Comparison of ENCODE assay signal across 8 cellular contexts in genomic region chr19:44891016-44891882, GRCh38. TPM values are rescaled to one million over a fixed set of nuclear protein-coding genes. Genes with fewer than 3 reads are reported as not detected.
DNase-seq lines count a peak whose midpoint lies in the region; ATAC-seq and TF ChIP-seq lines count a peak whose summit lies in the region.

Gene TOMM40, plus strand, starts transcription at chr19:44891254. Its CDS starts 162 bp downstream, at chr19:44891416.

- H3K4me1 Mint-ChIP-seq in activated CD4-positive, alpha-beta T cell treated with anti-CD3 and anti-CD28 coated beads for 36 hours = peaks cover 29% of the 10 kb centered on the region

- peak; percentile 2 for TF ChIP-seq CTCF in retinal pigment epithelial cell (conservative IDR thresholded peaks at IDR 0.05; ENCODE audit: low read depth, low read length)

- no peak for ATAC-seq in activated CD4-positive, alpha-beta T cell treated with anti-CD3 and anti-CD28 coated beads for 36 hours
- ATAC-seq in HG03139 (IDR thresholded peaks at IDR 0.05; ENCODE audit: unreplicated experiment) (peak; percentile 0), left cardiac atrium (no peak), GM21576 (IDR thresholded peaks at IDR 0.05; ENCODE audit: unreplicated experiment) (no peak)

- H3K4me3 Mint-ChIP-seq in activated CD4-positive, alpha-beta T cell treated with anti-CD3 and anti-CD28 coated beads for 36 hours = peak within 1 kb of the TSS; percentile 92

- H3K27me3 Mint-ChIP-seq in activated CD4-positive, alpha-beta T cell treated with anti-CD3 and anti-CD28 coated beads for 36 hours = no peaks in the 10 kb centered on the region

- no peaks in the 10 kb centered on the region for H3K9me3 Mint-ChIP-seq in activated CD4-positive, alpha-beta T cell treated with anti-CD3 and anti-CD28 coated beads for 36 hours (ENCODE audit: low read depth)

- POLR2A ChIA-PET in activated CD4-positive, alpha-beta T cell treated with anti-CD3 and anti-CD28 coated beads for 36 hours (lab: Charles Lee) = interaction anchor here (0.6 to 1.6 kb wide), 8 partner anchors 8 to 826 kb away, joined by 3 to 7 read pairs (median 4); partner anchors contain the start of genes APOE, CLPTM1, PPP1R37 and TRAPPC6A

- intact Hi-C loops in activated CD4-positive, alpha-beta T cell treated with anti-CD3 and anti-CD28 coated beads for 36 hours (cut with DNase I, micrococcal nuclease) = loop anchor here in 1 of 2 experiments (1.0 to 5.0 kb wide), 4 partner anchors 185 to 996 kb away; partner anchors contain the start of genes IRF2BP1, VASP and ZNF296
- intact Hi-C loops in left cardiac atrium (cut with DNase I) = no loop called here

- CTCF ChIA-PET in activated CD4-positive, alpha-beta T cell treated with anti-CD3 and anti-CD28 coated beads for 36 hours (lab: Charles Lee) = interaction anchor here (1.3 kb wide), 1 partner anchor 61 kb away, joined by 3 read pairs; no protein-coding TSS in a partner anchor

- DNase-seq in activated CD4-positive, alpha-beta T cell treated with anti-CD3 and anti-CD28 coated beads for 36 hours = peak; percentile 100
- no peak for DNase-seq in activated CD4-positive, alpha-beta T cell treated with anti-CD3 and anti-CD28 coated beads for 1 hour
- DNase-seq in NOMO-1 treated with DMSO at 0.1 percent for 48 hours (lab: John Stamatoyannopoulos, UW; ENCODE audit: unreplicated experiment) = peak; percentile 100
- DNase-seq in activated naive CD4-positive, alpha-beta T cell treated with anti-CD3 and anti-CD28 coated beads, Interleukin-2, amount 50 U/mL, for 16 hours = peak; percentile 100
- peak; percentile 100 for DNase-seq in left cardiac atrium
- peak; percentile 99 for DNase-seq in retinal pigment epithelial cell (ENCODE audit: low read depth)

- H3K4me3 ChIP-seq in retinal pigment epithelial cell (ENCODE audit: low read length) = peak within 1 kb of the TSS; percentile 90

- peak within 1 kb of the TSS; percentile 96 for H3K27ac Mint-ChIP-seq in activated CD4-positive, alpha-beta T cell treated with anti-CD3 and anti-CD28 coated beads for 36 hours

- H3K36me3 Mint-ChIP-seq in activated CD4-positive, alpha-beta T cell treated with anti-CD3 and anti-CD28 coated beads for 36 hours (ENCODE audit: low read depth) = peaks cover 41% of the 10 kb centered on the region

RNA-seq across cellular contexts. Expression of gene TOMM40, which starts in this region (rescaled TPM):
- total RNA-seq in activated CD4-positive, alpha-beta T cell treated with anti-CD3 and anti-CD28 coated beads for 36 hours = 100 to 1,000 TPM; 120 to 132 TPM
- 10 to 100 TPM; 43.0 to 63.1 TPM for total RNA-seq in left cardiac atrium
